In the genomic region with DNA sequence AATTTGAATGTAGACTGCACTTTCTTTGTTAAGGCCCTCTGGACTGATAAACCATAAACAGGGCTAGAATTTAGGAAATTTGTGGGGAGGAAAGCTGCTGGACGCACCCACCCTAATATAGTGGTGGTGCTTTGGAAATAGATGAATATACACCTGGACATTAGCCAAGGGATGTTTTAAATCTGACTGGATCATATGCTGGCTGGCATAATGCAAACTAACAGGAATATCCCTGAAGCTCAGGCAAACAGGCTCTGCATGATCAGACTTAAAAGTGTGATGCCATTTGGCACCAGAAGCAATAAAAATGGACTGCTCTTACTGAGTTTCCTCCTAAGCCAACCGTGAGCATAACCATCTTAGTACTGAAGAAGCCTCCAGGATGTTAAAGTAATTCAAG, we compare ENCODE assay signal across 13 cellular contexts.
DNase-seq lines count a peak whose midpoint lies in the region; ATAC-seq and TF ChIP-seq lines count a peak whose summit lies in the region.
"Had no signal": no experiment of that assay in that cellular context is flagged by ENCODE, and none has a peak within 500 bp of the region (broad histone marks: within the 10 kb centered on the region; RNA-seq: fewer than 3 reads in every experiment).

No MANE protein-coding gene starts in this region.

- H2AFZ ChIP-seq in SK-N-SH (ENCODE audit: low read depth) (no peak overlapping the region), fibroblast of lung (ENCODE audit: low read length) (no peak overlapping the region)

- CTCF ChIA-PET in SK-N-SH (lab: Yijun Ruan, JAX): no interaction called here

- H3K9ac ChIP-seq in SK-N-SH (no peak overlapping the region), fibroblast of lung (ENCODE audit: insufficient read depth, low read length) (no peak overlapping the region)
- H3K9ac ChIP-seq: BLaER1 had no signal

- H3K9me2 ChIP-seq in SK-N-SH: peaks cover 3% of the 10 kb centered on the region; the same call in 1 of the 2 replicates

- H4K20me1 ChIP-seq in SK-N-SH (ENCODE audit: insufficient read depth) (no peaks in the 10 kb centered on the region), fibroblast of lung (ENCODE audit: control insufficient read depth, extremely low read depth, insufficient read depth, low read length) (no peaks in the 10 kb centered on the region)
- H4K20me1 ChIP-seq: BLaER1 had no signal

- H3K27me3 ChIP-seq in SK-N-SH (ENCODE audit: insufficient read depth) (no peaks in the 10 kb centered on the region), fibroblast of lung (ENCODE audit: control insufficient read depth, insufficient read depth, low read length) (no peaks in the 10 kb centered on the region), heart right ventricle (no peaks in the 10 kb centered on the region)
- H3K27me3 ChIP-seq: BLaER1 had no signal

- no peak for TF ChIP-seq RAD21 in SK-N-SH (IDR thresholded peaks at IDR 0.05; ENCODE audit: low read length)

- intact Hi-C loops in heart right ventricle (cut with DNase I): no loop called here

- H3K79me2 ChIP-seq in SK-N-SH (ENCODE audit: insufficient read depth): no peaks in the 10 kb centered on the region
- H3K79me2 ChIP-seq in fibroblast of lung (ENCODE audit: control insufficient read depth, insufficient read depth, low read length): no peaks in the 10 kb centered on the region

- H3K4me2 ChIP-seq in SK-N-SH: no peak overlapping the region
- no peak overlapping the region for H3K4me2 ChIP-seq in fibroblast of lung (ENCODE audit: extremely low read depth, insufficient read depth, low read length)
- H3K4me2 ChIP-seq: BLaER1 had no signal

- no peaks in the 10 kb centered on the region for H3F3A ChIP-seq in SK-N-SH (replicated peaks; ENCODE audit: insufficient read depth)

- H3K4me1 ChIP-seq in SK-N-SH (ENCODE audit: control insufficient read depth in 1 of 2, insufficient read depth in 2 of 2, low read depth in 1 of 2, low read length in 1 of 2) (peaks cover 0 to 6% of the 10 kb centered on the region in 2 experiments; a peak in 1 of 4 replicates), fibroblast of lung (ENCODE audit: control insufficient read depth, extremely low read depth, insufficient read depth, low read length) (no peaks in the 10 kb centered on the region), heart right ventricle (no peaks in the 10 kb centered on the region)
- H3K4me1 ChIP-seq: BLaER1 had no signal

- H3K9me3 ChIP-seq in SK-N-SH (0 out of 2 replicates have a peak, but pooled peaks cover 6% of the 10 kb centered on the region), fibroblast of lung (ENCODE audit: control insufficient read depth, insufficient read depth, low read depth, low read length) (no peaks in the 10 kb centered on the region), heart right ventricle (peaks cover 0 to 9% (median 0%) of the 10 kb centered on the region in 11 donors)
- H3K9me3 ChIP-seq: BLaER1 had no signal

- WGBS in SK-N-SH (ENCODE audit: low lambda C conversion rate): 62% methylated on average over 2 of the region's 2 CpGs
- 78% methylated on average over 2 of the region's 2 CpGs for WGBS in heart right ventricle, 2 donors

- H3K4me3 ChIP-seq in SK-N-SH (ENCODE audit: low read depth in 2 of 2, low read length in 1 of 2) (no peak overlapping the region), fibroblast of lung (replicated peaks in 1 of 4; ENCODE audit: control extremely low read depth in 1 of 4, insufficient read depth in 1 of 4, low read depth in 3 of 4, low read length in 4 of 4) (no peak overlapping the region), skeletal muscle cell (ENCODE audit: low read depth, low read length) (no peak overlapping the region), heart right ventricle (no peak overlapping the region)
- H3K4me3 ChIP-seq: BLaER1 had no signal

- DNase-seq in HS-27A (ENCODE audit: low read depth) (peak; percentile 46), SK-N-SH (no peak), fibroblast of lung (ENCODE audit: low read depth in 2 of 2) (peak; percentile 12 to 51), skeletal muscle cell (ENCODE audit: low read depth) (peak; percentile 16), DMS79 treated with DMSO at 0.1 percent for 48 hours (lab: John Stamatoyannopoulos, UW) (no peak), NCI-H2196 treated with DMSO at 0.1 percent for 48 hours (lab: John Stamatoyannopoulos, UW; ENCODE audit: unreplicated experiment) (no peak), heart right ventricle (no peak)
- DNase-seq: H7, NCI-H1436 treated with DMSO at 0.1 percent for 48 hours, NCI-H2081 treated with DMSO at 0.1 percent for 48 hours, NCI-H345, SHP77 treated with DMSO at 0.1 percent for 48 hours had no signal

- no peak for TF ChIP-seq EP300 in SK-N-SH (IDR thresholded peaks at IDR 0.05; ENCODE audit: borderline replicate concordance in 1 of 2, low read depth in 1 of 2, low read length in 1 of 2)

- no peak for ATAC-seq in heart right ventricle

- POLR2A ChIA-PET in SK-N-SH (lab: Yijun Ruan, JAX): no interaction called here

- TF ChIP-seq CTCF in SK-N-SH (IDR thresholded peaks at IDR 0.05): no peak
- no peak for TF ChIP-seq CTCF in fibroblast of lung (conservative IDR thresholded peaks at IDR 0.05 in 1 of 2, IDR thresholded peaks at IDR 0.05 in 1 of 2; ENCODE audit: low read depth in 1 of 2, low read length in 2 of 2)
- TF ChIP-seq CTCF in heart right ventricle (IDR thresholded peaks at IDR 0.05): no peak

- no peaks in the 10 kb centered on the region for H3K36me3 ChIP-seq in SK-N-SH (replicated peaks in 1 of 2; ENCODE audit: control insufficient read depth in 1 of 2, insufficient read depth in 2 of 2, low read length in 1 of 2)
- H3K36me3 ChIP-seq in fibroblast of lung (ENCODE audit: control insufficient read depth, insufficient read depth, low read length): no peaks in the 10 kb centered on the region
- no peaks in the 10 kb centered on the region for H3K36me3 ChIP-seq in heart right ventricle
- H3K36me3 ChIP-seq: BLaER1 had no signal

- peak overlapping the region in 1 of 2 experiments; percentile 49; a peak in 1 of 4 replicates for H3K27ac ChIP-seq in SK-N-SH (ENCODE audit: low read depth in 2 of 2, low read length in 1 of 2)
- no peak overlapping the region for H3K27ac ChIP-seq in fibroblast of lung (ENCODE audit: insufficient read depth, low read length)
- H3K27ac ChIP-seq in heart right ventricle: no peak overlapping the region
- H3K27ac ChIP-seq: BLaER1 had no signal

TF ChIP-seq in SK-N-SH, 30 proteins besides CTCF, POLR2A, EP300 and RAD21:
- TF ChIP-seq POLR2AphosphoS5 (IDR thresholded peaks at IDR 0.05; ENCODE audit: low read depth, low read length) (no peak), YY1 (IDR thresholded peaks at IDR 0.05; ENCODE audit: low read depth) (no peak), RCOR1 (IDR thresholded peaks at IDR 0.05; ENCODE audit: low read length) (no peak), JUND (IDR thresholded peaks at IDR 0.05) (0 out of 2 replicates have a peak, but pooled peaks have one; percentile 7), RXRA (IDR thresholded peaks at IDR 0.05; ENCODE audit: borderline replicate concordance, low read depth) (no peak), SIN3A (IDR thresholded peaks at IDR 0.05; ENCODE audit: borderline replicate concordance, low read depth, low read length) (no peak), GATA2 (CRISPR knock-in tag; IDR thresholded peaks at IDR 0.05) (no peak), RFX5 (IDR thresholded peaks at IDR 0.05; ENCODE audit: low read length) (no peak)
- TF ChIP-seq, protein P1, sequence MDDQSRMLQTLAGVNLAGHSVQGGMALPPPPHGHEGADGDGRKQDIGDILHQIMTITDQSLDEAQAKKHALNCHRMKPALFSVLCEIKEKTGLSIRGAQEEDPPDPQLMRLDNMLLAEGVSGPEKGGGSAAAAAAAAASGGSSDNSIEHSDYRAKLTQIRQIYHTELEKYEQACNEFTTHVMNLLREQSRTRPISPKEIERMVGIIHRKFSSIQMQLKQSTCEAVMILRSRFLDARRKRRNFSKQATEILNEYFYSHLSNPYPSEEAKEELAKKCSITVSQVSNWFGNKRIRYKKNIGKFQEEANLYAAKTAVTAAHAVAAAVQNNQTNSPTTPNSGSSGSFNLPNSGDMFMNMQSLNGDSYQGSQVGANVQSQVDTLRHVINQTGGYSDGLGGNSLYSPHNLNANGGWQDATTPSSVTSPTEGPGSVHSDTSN (IDR thresholded peaks at IDR 0.05): 0 out of 2 replicates have a peak, but pooled peaks have one; percentile 7

Comparison
In these comparisons a context has a peak if more than half of its experiments do, and no peak if none do; other contexts are left out.
1. DNase-seq: peak in HS-27A (single experiment), fibroblast of lung (2 of 2) and skeletal muscle cell (single experiment); none in SK-N-SH (single experiment), DMS79 treated with DMSO at 0.1 percent for 48 hours (single experiment), NCI-H2196 treated with DMSO at 0.1 percent for 48 hours (single experiment) and heart right ventricle (0 of 2).